Comparison of ENCODE assay signal across 7 cellular contexts in the genomic region with DNA sequence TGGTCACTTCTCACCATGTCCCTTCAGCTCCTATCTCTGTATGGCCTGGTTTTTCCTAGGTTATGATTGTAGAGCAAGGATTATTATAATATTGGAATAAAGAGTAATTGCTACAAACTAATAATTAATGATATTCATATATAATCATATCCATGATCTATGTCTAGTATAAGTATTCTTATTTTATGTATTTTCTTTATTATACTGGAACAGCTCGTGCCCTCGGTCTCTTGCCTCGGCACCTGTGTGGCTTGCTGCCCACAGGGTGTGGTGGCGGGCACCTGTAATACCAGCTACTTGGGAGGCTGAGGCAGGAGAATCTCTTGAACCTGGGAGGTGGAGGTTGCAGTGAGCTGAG. TPM values are rescaled to one million over a fixed set of nuclear protein-coding genes. Genes with fewer than 3 reads are reported as not detected.
"Had no signal": no experiment of that assay in that cellular context is flagged by ENCODE, and none has a peak within 500 bp of the region (broad histone marks: within the 10 kb centered on the region; RNA-seq: fewer than 3 reads in every experiment).

No MANE protein-coding gene starts in this region.

RNA-seq across cellular contexts. Expression of a gene that starts 36.5 kb away (rescaled TPM):
- total RNA-seq: astrocyte, cerebellum, RPMI7951, SJSA1 had no signal
- polyA plus RNA-seq: SK-N-SH had no signal

RNA-seq across cellular contexts. Expression of a gene that starts 42.5 kb away (rescaled TPM):
- total RNA-seq: body of pancreas, breast epithelium, cerebellum had no signal
